ENCODE assay signal across 1 cellular context in genomic region chr9:34072868-34073590, GRCh38.
A peak's percentile ranks its signal among the peaks of the same experiment; 100 is the strongest.
TF ChIP-seq lines count a peak whose summit lies in the region.

No MANE protein-coding gene starts in this region.

TF ChIP-seq in HepG2, 621 proteins besides CTCF, POLR2A, EP300 and RAD21 (continued from another document and continues in another):
- TF ChIP-seq, protein P1, sequence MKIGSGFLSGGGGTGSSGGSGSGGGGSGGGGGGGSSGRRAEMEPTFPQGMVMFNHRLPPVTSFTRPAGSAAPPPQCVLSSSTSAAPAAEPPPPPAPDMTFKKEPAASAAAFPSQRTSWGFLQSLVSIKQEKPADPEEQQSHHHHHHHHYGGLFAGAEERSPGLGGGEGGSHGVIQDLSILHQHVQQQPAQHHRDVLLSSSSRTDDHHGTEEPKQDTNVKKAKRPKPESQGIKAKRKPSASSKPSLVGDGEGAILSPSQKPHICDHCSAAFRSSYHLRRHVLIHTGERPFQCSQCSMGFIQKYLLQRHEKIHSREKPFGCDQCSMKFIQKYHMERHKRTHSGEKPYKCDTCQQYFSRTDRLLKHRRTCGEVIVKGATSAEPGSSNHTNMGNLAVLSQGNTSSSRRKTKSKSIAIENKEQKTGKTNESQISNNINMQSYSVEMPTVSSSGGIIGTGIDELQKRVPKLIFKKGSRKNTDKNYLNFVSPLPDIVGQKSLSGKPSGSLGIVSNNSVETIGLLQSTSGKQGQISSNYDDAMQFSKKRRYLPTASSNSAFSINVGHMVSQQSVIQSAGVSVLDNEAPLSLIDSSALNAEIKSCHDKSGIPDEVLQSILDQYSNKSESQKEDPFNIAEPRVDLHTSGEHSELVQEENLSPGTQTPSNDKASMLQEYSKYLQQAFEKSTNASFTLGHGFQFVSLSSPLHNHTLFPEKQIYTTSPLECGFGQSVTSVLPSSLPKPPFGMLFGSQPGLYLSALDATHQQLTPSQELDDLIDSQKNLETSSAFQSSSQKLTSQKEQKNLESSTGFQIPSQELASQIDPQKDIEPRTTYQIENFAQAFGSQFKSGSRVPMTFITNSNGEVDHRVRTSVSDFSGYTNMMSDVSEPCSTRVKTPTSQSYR (CRISPR knock-in tag; IDR thresholded peaks at IDR 0.05; ENCODE audit: borderline replicate concordance): no peak; the same call in 1 of the 2 replicates
- TF ChIP-seq GPBP1L1 (CRISPR knock-in tag; IDR thresholded peaks at IDR 0.05): no peak
- no peak for TF ChIP-seq ZNF276 (CRISPR knock-in tag; IDR thresholded peaks at IDR 0.05; ENCODE audit: low read depth)
- TF ChIP-seq ZBTB3 (CRISPR knock-in tag; IDR thresholded peaks at IDR 0.05; ENCODE audit: borderline replicate concordance, low read depth): no peak
- no peak for TF ChIP-seq TERF1 (CRISPR knock-in tag; IDR thresholded peaks at IDR 0.05)
- TF ChIP-seq SMAD9 (CRISPR knock-in tag; IDR thresholded peaks at IDR 0.05): no peak
- TF ChIP-seq ZKSCAN1 (IDR thresholded peaks at IDR 0.05; ENCODE audit: low read length): no peak
- TF ChIP-seq, protein P2, sequence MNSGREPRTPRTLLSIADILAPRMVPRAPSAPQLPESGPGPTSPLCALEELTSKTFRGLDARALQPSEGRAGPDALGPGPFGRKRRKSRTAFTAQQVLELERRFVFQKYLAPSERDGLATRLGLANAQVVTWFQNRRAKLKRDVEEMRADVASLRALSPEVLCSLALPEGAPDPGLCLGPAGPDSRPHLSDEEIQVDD (CRISPR knock-in tag; IDR thresholded peaks at IDR 0.05; ENCODE audit: borderline replicate concordance): no peak
- TF ChIP-seq ZNF225 (CRISPR knock-in tag; IDR thresholded peaks at IDR 0.05): no peak
- peak; percentile 43; the same call in 1 of the 2 replicates for TF ChIP-seq ARNT2 (CRISPR knock-in tag; IDR thresholded peaks at IDR 0.05; ENCODE audit: low read depth)
- no peak for TF ChIP-seq NFE2L1 (CRISPR knock-in tag; IDR thresholded peaks at IDR 0.05; ENCODE audit: borderline replicate concordance)
- TF ChIP-seq NFATC3 (CRISPR knock-in tag; IDR thresholded peaks at IDR 0.05): no peak
- TF ChIP-seq ZFP1 (CRISPR knock-in tag; IDR thresholded peaks at IDR 0.05): 0 out of 2 replicates have a peak, but pooled peaks have one; percentile 54
- no peak for TF ChIP-seq ZNF589 (CRISPR knock-in tag; conservative IDR thresholded peaks at IDR 0.05)
- TF ChIP-seq ZNF761 (CRISPR knock-in tag; conservative IDR thresholded peaks at IDR 0.05): peak; percentile 100
- TF ChIP-seq, protein P3, sequence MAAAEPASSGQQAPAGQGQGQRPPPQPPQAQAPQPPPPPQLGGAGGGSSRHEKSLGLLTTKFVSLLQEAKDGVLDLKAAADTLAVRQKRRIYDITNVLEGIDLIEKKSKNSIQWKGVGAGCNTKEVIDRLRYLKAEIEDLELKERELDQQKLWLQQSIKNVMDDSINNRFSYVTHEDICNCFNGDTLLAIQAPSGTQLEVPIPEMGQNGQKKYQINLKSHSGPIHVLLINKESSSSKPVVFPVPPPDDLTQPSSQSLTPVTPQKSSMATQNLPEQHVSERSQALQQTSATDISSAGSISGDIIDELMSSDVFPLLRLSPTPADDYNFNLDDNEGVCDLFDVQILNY (CRISPR knock-in tag; conservative IDR thresholded peaks at IDR 0.05): no peak
- no peak for TF ChIP-seq TFDP1 (CRISPR knock-in tag; IDR thresholded peaks at IDR 0.05; ENCODE audit: borderline replicate concordance)
- TF ChIP-seq ZC3H13 (CRISPR knock-in tag; IDR thresholded peaks at IDR 0.05): no peak
- TF ChIP-seq IKZF4 (CRISPR knock-in tag; IDR thresholded peaks at IDR 0.05; ENCODE audit: borderline replicate concordance, low read depth, not compliant biosample characterization): no peak
- TF ChIP-seq HMGXB4 (CRISPR knock-in tag; IDR thresholded peaks at IDR 0.05; ENCODE audit: borderline replicate concordance in 1 of 2, low read depth in 1 of 2): peak in 1 of 2 experiments; percentile 48; a peak in 1 of 4 replicates
- no peak for TF ChIP-seq MBNL3 (CRISPR knock-in tag; conservative IDR thresholded peaks at IDR 0.05)
- no peak for TF ChIP-seq ZNF18 (CRISPR knock-in tag; IDR thresholded peaks at IDR 0.05; ENCODE audit: insufficient replicate concordance)
- no peak for TF ChIP-seq RFX3 (CRISPR knock-in tag; IDR thresholded peaks at IDR 0.05)
- TF ChIP-seq ZBTB25 (CRISPR knock-in tag; IDR thresholded peaks at IDR 0.05): 0 out of 2 replicates have a peak, but pooled peaks have one; percentile 36
- TF ChIP-seq NFRKB (IDR thresholded peaks at IDR 0.05): no peak
- TF ChIP-seq GPN1 (CRISPR knock-in tag; IDR thresholded peaks at IDR 0.05; ENCODE audit: borderline replicate concordance): no peak
- TF ChIP-seq TARDBP (CRISPR knock-in tag; IDR thresholded peaks at IDR 0.05): peak; percentile 71
- TF ChIP-seq CREM (IDR thresholded peaks at IDR 0.05): no peak
- TF ChIP-seq CREM (CRISPR knock-in tag; IDR thresholded peaks at IDR 0.05): no peak
- no peak for TF ChIP-seq RFX5 (IDR thresholded peaks at IDR 0.05; ENCODE audit: low read depth, low read length)
- TF ChIP-seq, protein P4, sequence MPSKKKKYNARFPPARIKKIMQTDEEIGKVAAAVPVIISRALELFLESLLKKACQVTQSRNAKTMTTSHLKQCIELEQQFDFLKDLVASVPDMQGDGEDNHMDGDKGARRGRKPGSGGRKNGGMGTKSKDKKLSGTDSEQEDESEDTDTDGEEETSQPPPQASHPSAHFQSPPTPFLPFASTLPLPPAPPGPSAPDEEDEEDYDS (CRISPR knock-in tag; IDR thresholded peaks at IDR 0.05): no peak; the same call in 1 of the 2 replicates
- no peak for TF ChIP-seq CSRNP2 (CRISPR knock-in tag; conservative IDR thresholded peaks at IDR 0.05; ENCODE audit: low read depth)
- TF ChIP-seq ZNF496 (CRISPR knock-in tag; IDR thresholded peaks at IDR 0.05; ENCODE audit: insufficient replicate concordance): no peak
- no peak for TF ChIP-seq ELF4 (CRISPR knock-in tag; IDR thresholded peaks at IDR 0.05; ENCODE audit: borderline replicate concordance)
- no peak for TF ChIP-seq ZNF687 (CRISPR knock-in tag; IDR thresholded peaks at IDR 0.05)
